Comparison of ENCODE assay signal across 8 cellular contexts in genomic region chr9:110255417-110256141, GRCh38. TPM values are rescaled to one million over a fixed set of nuclear protein-coding genes. Genes with fewer than 3 reads are reported as not detected.
DNase-seq lines count a peak whose midpoint lies in the region; ATAC-seq and TF ChIP-seq lines count a peak whose summit lies in the region.

No MANE protein-coding gene starts in this region.

- DNase-seq in A172 (ENCODE audit: low spot score) = peak; percentile 61
- DNase-seq in OCI-M1 (lab: John Stamatoyannopoulos, UW) = peak; percentile 62
- DNase-seq in activated effector memory CD4-positive, alpha-beta T cell treated with anti-CD3 and anti-CD28 coated beads, Interleukin-2, amount 50 U/mL, for 16 hours = peak; percentile 83
- peak; percentile 58 for DNase-seq in fibroblast of villous mesenchyme (ENCODE audit: low read depth)
- DNase-seq in neural progenitor cell (ENCODE audit: low spot score) = peak; percentile 50
- peak; percentile 60 to 72 for DNase-seq in thyroid gland

- no peak overlapping the region for H3K27ac Mint-ChIP-seq in neural progenitor cell

- H3K79me2 ChIP-seq in neural progenitor cell (ENCODE audit: low read depth) = peaks cover 57% of the 10 kb centered on the region

- intact Hi-C loops in thyroid gland (cut with DNase I) = no loop called here

- TF ChIP-seq POLR2A in thyroid gland (IDR thresholded peaks at IDR 0.05) = peak in 1 of 2 donors; percentile 79

- peak overlapping the region; percentile 98 for H2AFZ ChIP-seq in neural progenitor cell (replicated peaks)

- WGBS in thyroid gland, 2 donors = 0 to 2% methylated on average over 6 to 37 of the region's 54 CpGs

- peaks cover 2% of the 10 kb centered on the region for H3K9me3 Mint-ChIP-seq in neural progenitor cell

- H3K36me3 ChIP-seq in neural progenitor cell (no peaks in the 10 kb centered on the region), thyroid gland (no peaks in the 10 kb centered on the region)

- peaks cover 49% of the 10 kb centered on the region for H4K20me1 ChIP-seq in neural progenitor cell (ENCODE audit: low read depth)

- peak overlapping the region; percentile 98 for H3K4me3 Mint-ChIP-seq in neural progenitor cell

- ATAC-seq in GM18519 (IDR thresholded peaks at IDR 0.05; ENCODE audit: low FRiP score, unreplicated experiment) (peak; percentile 7), HG03095 (IDR thresholded peaks at IDR 0.05; ENCODE audit: unreplicated experiment) (peak; percentile 19)

- H3K4me1 Mint-ChIP-seq in neural progenitor cell = peaks cover 31% of the 10 kb centered on the region

- H3K27me3 ChIP-seq in neural progenitor cell = no peaks in the 10 kb centered on the region
- H3K27me3 ChIP-seq in thyroid gland = no peaks in the 10 kb centered on the region

- H3K27ac ChIP-seq in neural progenitor cell = no peak overlapping the region
- peak overlapping the region; percentile 87 to 95 (median 94) for H3K27ac ChIP-seq in thyroid gland

- TF ChIP-seq CTCF in fibroblast of villous mesenchyme (IDR thresholded peaks at IDR 0.05; ENCODE audit: insufficient read depth, low read depth, low read length) (no peak), neural progenitor cell (IDR thresholded peaks at IDR 0.05) (no peak), thyroid gland (IDR thresholded peaks at IDR 0.05) (no peak)

- peak overlapping the region; percentile 88 for H3K4me2 ChIP-seq in neural progenitor cell

- peaks cover 4% of the 10 kb centered on the region for H3K36me3 Mint-ChIP-seq in neural progenitor cell

- peaks cover 2% of the 10 kb centered on the region for H3K27me3 Mint-ChIP-seq in neural progenitor cell (ENCODE audit: insufficient read depth, low read depth)

- peak overlapping the region; percentile 70 for H3K9ac ChIP-seq in neural progenitor cell

- peaks cover 16% of the 10 kb centered on the region for H3F3A ChIP-seq in neural progenitor cell (ENCODE audit: low read depth)

- peaks cover 17% of the 10 kb centered on the region for H3K4me1 ChIP-seq in neural progenitor cell
- peaks cover 11 to 19% of the 10 kb centered on the region in 2 donors for H3K4me1 ChIP-seq in thyroid gland

- H3K9me3 ChIP-seq in neural progenitor cell (ENCODE audit: low read depth) (no peaks in the 10 kb centered on the region), thyroid gland (no peaks in the 10 kb centered on the region)

- H3K4me3 ChIP-seq in fibroblast of villous mesenchyme (ENCODE audit: low read depth, low read length) = peak overlapping the region; percentile 81
- peak overlapping the region; percentile 99 for H3K4me3 ChIP-seq in neural progenitor cell
- peak overlapping the region; percentile 54 to 92 (median 84) for H3K4me3 ChIP-seq in thyroid gland (replicated peaks in 1 of 3)

RNA-seq across cellular contexts. Expression of gene TXN, which starts 0.7 kb away (rescaled TPM):
- total RNA-seq in A172 (2014; rRNA removed; shearing (Covaris generic)) = 851 and 892 TPM in 2 replicates
- total RNA-seq in fibroblast of villous mesenchyme = 414 and 472 TPM in 2 replicates
- 173 and 252 TPM in 2 replicates for total RNA-seq in neural progenitor cell (ENCODE audit: low replicate concordance)
- 100 to 1,000 TPM; 148 to 252 (median 172) TPM for total RNA-seq in thyroid gland

RNA-seq across cellular contexts. Expression of gene C9orf152, which starts 47.6 kb away (rescaled TPM):
- not detected in 2 replicates for total RNA-seq in A172 (2014; rRNA removed; shearing (Covaris generic))
- not detected in 2 replicates for total RNA-seq in fibroblast of villous mesenchyme
- total RNA-seq in neural progenitor cell (ENCODE audit: low replicate concordance) = not detected in 2 replicates
- total RNA-seq in thyroid gland = under 1 TPM in 2 of 4 donors, not detected in 2; 0.20 to 0.33 TPM
